Comparison of ENCODE assay signal across 19 cellular contexts in the genomic region with DNA sequence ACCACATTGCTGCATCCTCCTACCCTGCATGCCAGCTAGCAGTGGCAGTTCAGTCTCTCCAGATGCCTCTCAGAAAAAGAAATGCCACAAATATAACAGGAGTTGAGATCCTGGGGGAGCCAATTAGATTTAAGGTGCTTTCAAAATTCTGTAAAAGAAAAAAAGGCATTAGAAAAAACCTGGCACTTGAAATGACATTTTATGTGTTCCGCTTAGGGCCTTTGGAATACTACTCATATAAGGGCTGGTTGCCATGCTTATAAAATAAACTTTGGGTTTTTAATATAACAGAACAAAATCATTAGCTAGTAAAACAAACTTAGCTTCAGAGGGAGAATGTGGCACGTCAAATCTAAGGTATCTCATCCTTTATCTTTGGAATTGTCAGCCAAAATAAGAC.
"Had no signal": no experiment of that assay in that cellular context is flagged by ENCODE, and none has a peak within 500 bp of the region (broad histone marks: within the 10 kb centered on the region; RNA-seq: fewer than 3 reads in every experiment).

No MANE protein-coding gene starts in this region.

- H3K36me3 ChIP-seq: left ventricle myocardium inferior, ovary, spleen, suprapubic skin, thoracic aorta, tibial artery, uterus had no signal

- H3K27me3 ChIP-seq: ovary, spleen, suprapubic skin, tibial artery, uterus had no signal

- H3K4me1 ChIP-seq: spleen, suprapubic skin, uterus had no signal

- DNase-seq: hypothalamus; immature natural killer cell; kidney; left colon; left ventricle myocardium inferior; mesendoderm; naive thymus-derived CD4-positive, alpha-beta T cell; ovary; retina; right cardiac atrium; small intestine; spleen; stimulated activated CD4-positive, alpha-beta T cell treated with anti-CD3 and anti-CD28 coated beads, Interleukin-4, amount 100 ng/mL, for 24 hours; stimulated activated naive CD4-positive, alpha-beta T cell; tibial artery; uterus had no signal

- H3K4me3 ChIP-seq: left ventricle myocardium inferior, lung, ovary, spleen, suprapubic skin, thoracic aorta, tibial artery, uterus had no signal

- H3K27ac ChIP-seq: left ventricle myocardium inferior, ovary, spleen, suprapubic skin, thoracic aorta, tibial artery, uterus had no signal

- H3K9me3 ChIP-seq: left ventricle myocardium inferior, ovary, spleen, suprapubic skin, thoracic aorta, tibial artery, uterus had no signal
